1 cellular context compared by ENCODE assay signal in the genomic region with DNA sequence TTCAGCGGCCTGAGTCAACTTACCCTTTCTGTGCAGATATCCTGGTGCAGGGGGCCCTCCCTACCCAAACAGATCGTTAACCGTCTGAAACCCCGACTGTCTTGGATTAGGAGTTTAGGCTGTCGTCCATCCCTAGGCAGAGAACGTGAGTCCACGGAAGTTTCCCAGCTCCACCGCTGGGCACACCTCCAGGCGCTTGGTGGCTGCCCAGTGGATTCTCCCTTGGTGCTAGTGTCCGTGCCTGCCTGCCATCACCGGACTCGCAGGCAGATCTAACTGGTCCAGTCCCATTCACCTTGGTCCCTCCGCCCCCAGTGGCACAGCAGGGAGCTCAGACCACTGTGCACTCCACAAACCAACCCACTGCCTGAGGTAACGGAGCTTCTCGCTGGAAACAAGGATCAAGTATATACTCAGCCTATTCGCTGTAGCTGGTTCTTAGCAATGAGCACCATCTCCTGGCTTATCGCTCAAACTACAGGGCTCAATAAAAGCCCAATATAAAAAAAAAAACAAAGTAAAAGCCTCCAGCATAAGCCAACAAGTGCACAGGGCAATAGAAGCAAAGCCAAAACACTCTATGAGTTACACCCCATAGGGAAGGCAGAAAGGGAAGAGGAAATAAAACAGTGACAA.
TF ChIP-seq lines count a peak whose summit lies in the region.

No MANE protein-coding gene starts in this region.

TF ChIP-seq in SK-N-SH, 30 proteins besides CTCF, POLR2A, EP300 and RAD21:
- TF ChIP-seq, protein P1, sequence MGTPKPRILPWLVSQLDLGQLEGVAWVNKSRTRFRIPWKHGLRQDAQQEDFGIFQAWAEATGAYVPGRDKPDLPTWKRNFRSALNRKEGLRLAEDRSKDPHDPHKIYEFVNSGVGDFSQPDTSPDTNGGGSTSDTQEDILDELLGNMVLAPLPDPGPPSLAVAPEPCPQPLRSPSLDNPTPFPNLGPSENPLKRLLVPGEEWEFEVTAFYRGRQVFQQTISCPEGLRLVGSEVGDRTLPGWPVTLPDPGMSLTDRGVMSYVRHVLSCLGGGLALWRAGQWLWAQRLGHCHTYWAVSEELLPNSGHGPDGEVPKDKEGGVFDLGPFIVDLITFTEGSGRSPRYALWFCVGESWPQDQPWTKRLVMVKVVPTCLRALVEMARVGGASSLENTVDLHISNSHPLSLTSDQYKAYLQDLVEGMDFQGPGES (IDR thresholded peaks at IDR 0.05; ENCODE audit: low read depth, low read length) = no peak
- TF ChIP-seq, protein P2, sequence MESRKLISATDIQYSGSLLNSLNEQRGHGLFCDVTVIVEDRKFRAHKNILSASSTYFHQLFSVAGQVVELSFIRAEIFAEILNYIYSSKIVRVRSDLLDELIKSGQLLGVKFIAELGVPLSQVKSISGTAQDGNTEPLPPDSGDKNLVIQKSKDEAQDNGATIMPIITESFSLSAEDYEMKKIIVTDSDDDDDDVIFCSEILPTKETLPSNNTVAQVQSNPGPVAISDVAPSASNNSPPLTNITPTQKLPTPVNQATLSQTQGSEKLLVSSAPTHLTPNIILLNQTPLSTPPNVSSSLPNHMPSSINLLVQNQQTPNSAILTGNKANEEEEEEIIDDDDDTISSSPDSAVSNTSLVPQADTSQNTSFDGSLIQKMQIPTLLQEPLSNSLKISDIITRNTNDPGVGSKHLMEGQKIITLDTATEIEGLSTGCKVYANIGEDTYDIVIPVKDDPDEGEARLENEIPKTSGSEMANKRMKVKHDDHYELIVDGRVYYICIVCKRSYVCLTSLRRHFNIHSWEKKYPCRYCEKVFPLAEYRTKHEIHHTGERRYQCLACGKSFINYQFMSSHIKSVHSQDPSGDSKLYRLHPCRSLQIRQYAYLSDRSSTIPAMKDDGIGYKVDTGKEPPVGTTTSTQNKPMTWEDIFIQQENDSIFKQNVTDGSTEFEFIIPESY (IDR thresholded peaks at IDR 0.05; ENCODE audit: borderline replicate concordance, low read depth) = no peak
- no peak for TF ChIP-seq CHD2 (IDR thresholded peaks at IDR 0.05; ENCODE audit: low read length, partially characterized antibody)
- TF ChIP-seq RFX5 (IDR thresholded peaks at IDR 0.05; ENCODE audit: low read length) = no peak
- no peak for TF ChIP-seq POLR2AphosphoS5 (IDR thresholded peaks at IDR 0.05; ENCODE audit: low read depth, low read length)
- TF ChIP-seq TEAD4 (IDR thresholded peaks at IDR 0.05; ENCODE audit: borderline replicate concordance, insufficient read depth) = no peak
- no peak for TF ChIP-seq SMC3 (IDR thresholded peaks at IDR 0.05; ENCODE audit: low read depth, low read length)
- TF ChIP-seq RCOR1 (IDR thresholded peaks at IDR 0.05; ENCODE audit: low read length) = no peak
- no peak for TF ChIP-seq FOXJ3 (CRISPR knock-in tag; IDR thresholded peaks at IDR 0.05)
- no peak for TF ChIP-seq TCF12 (IDR thresholded peaks at IDR 0.05)
- TF ChIP-seq, protein P3, sequence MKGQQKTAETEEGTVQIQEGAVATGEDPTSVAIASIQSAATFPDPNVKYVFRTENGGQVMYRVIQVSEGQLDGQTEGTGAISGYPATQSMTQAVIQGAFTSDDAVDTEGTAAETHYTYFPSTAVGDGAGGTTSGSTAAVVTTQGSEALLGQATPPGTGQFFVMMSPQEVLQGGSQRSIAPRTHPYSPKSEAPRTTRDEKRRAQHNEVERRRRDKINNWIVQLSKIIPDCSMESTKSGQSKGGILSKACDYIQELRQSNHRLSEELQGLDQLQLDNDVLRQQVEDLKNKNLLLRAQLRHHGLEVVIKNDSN (IDR thresholded peaks at IDR 0.05; ENCODE audit: borderline replicate concordance, low read depth) = no peak
- TF ChIP-seq NRF1 (IDR thresholded peaks at IDR 0.05; ENCODE audit: low read depth, low read length) = no peak
- TF ChIP-seq TAF1 (IDR thresholded peaks at IDR 0.05; ENCODE audit: borderline replicate concordance, low read depth, low read length) = no peak
- no peak for TF ChIP-seq GATA2 (CRISPR knock-in tag; IDR thresholded peaks at IDR 0.05)
- TF ChIP-seq ELF1 (IDR thresholded peaks at IDR 0.05) = no peak
- TF ChIP-seq MXI1 (IDR thresholded peaks at IDR 0.05; ENCODE audit: low read depth, low read length) = no peak
- TF ChIP-seq MEF2A (IDR thresholded peaks at IDR 0.05; ENCODE audit: borderline replicate concordance, low read depth) = no peak
- TF ChIP-seq, protein P4, sequence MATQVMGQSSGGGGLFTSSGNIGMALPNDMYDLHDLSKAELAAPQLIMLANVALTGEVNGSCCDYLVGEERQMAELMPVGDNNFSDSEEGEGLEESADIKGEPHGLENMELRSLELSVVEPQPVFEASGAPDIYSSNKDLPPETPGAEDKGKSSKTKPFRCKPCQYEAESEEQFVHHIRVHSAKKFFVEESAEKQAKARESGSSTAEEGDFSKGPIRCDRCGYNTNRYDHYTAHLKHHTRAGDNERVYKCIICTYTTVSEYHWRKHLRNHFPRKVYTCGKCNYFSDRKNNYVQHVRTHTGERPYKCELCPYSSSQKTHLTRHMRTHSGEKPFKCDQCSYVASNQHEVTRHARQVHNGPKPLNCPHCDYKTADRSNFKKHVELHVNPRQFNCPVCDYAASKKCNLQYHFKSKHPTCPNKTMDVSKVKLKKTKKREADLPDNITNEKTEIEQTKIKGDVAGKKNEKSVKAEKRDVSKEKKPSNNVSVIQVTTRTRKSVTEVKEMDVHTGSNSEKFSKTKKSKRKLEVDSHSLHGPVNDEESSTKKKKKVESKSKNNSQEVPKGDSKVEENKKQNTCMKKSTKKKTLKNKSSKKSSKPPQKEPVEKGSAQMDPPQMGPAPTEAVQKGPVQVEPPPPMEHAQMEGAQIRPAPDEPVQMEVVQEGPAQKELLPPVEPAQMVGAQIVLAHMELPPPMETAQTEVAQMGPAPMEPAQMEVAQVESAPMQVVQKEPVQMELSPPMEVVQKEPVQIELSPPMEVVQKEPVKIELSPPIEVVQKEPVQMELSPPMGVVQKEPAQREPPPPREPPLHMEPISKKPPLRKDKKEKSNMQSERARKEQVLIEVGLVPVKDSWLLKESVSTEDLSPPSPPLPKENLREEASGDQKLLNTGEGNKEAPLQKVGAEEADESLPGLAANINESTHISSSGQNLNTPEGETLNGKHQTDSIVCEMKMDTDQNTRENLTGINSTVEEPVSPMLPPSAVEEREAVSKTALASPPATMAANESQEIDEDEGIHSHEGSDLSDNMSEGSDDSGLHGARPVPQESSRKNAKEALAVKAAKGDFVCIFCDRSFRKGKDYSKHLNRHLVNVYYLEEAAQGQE (IDR thresholded peaks at IDR 0.05; ENCODE audit: low read depth, low read length) = no peak
